ENCODE assay signal across 2 cellular contexts in the genomic region with DNA sequence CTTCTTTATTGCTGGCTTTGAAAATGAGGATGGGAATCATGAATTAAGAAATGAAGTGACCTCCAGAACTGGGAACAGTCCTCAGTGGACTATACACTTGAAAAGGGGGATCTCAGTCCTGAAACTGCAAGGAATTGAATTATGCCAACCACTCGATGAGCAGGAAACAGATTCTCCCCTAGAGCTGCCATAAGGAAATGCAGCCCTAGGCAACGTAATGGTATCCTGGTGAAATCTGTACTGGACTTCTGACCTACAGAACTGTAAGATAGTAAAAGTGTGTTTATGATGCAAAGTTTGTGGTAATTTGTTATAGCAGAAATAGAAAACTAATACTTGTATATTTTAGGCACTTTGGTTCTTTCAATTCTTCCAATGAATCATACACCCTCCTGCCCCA.
TF ChIP-seq lines count a peak whose summit lies in the region.

No MANE protein-coding gene starts in this region.

TF ChIP-seq in HepG2, 621 proteins besides CTCF, POLR2A, EP300 and RAD21 (continued from another document):
- no peak for TF ChIP-seq SCMH1 (CRISPR knock-in tag; IDR thresholded peaks at IDR 0.05; ENCODE audit: borderline replicate concordance)
- no peak for TF ChIP-seq DPF2 (CRISPR knock-in tag; IDR thresholded peaks at IDR 0.05; ENCODE audit: borderline replicate concordance, low read depth)
- TF ChIP-seq, protein P1, sequence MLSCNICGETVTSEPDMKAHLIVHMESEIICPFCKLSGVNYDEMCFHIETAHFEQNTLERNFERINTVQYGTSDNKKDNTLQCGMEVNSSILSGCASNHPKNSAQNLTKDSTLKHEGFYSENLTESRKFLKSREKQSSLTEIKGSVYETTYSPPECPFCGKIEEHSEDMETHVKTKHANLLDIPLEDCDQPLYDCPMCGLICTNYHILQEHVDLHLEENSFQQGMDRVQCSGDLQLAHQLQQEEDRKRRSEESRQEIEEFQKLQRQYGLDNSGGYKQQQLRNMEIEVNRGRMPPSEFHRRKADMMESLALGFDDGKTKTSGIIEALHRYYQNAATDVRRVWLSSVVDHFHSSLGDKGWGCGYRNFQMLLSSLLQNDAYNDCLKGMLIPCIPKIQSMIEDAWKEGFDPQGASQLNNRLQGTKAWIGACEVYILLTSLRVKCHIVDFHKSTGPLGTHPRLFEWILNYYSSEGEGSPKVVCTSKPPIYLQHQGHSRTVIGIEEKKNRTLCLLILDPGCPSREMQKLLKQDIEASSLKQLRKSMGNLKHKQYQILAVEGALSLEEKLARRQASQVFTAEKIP (CRISPR knock-in tag; IDR thresholded peaks at IDR 0.05; ENCODE audit: borderline replicate concordance) = no peak
- TF ChIP-seq ZNF501 (CRISPR knock-in tag; IDR thresholded peaks at IDR 0.05) = no peak
- TF ChIP-seq RNF2 (conservative IDR thresholded peaks at IDR 0.05; ENCODE audit: low read depth) = no peak
- TF ChIP-seq PLRG1 (conservative IDR thresholded peaks at IDR 0.05) = no peak
- no peak for TF ChIP-seq HOXA3 (CRISPR knock-in tag; IDR thresholded peaks at IDR 0.05)
- TF ChIP-seq ZNF274 (CRISPR knock-in tag; IDR thresholded peaks at IDR 0.05) = no peak
- TF ChIP-seq GATAD1 (CRISPR knock-in tag; IDR thresholded peaks at IDR 0.05) = no peak
- TF ChIP-seq HCFC1 (IDR thresholded peaks at IDR 0.05; ENCODE audit: low read depth, low read length) = no peak
- TF ChIP-seq, protein P2, sequence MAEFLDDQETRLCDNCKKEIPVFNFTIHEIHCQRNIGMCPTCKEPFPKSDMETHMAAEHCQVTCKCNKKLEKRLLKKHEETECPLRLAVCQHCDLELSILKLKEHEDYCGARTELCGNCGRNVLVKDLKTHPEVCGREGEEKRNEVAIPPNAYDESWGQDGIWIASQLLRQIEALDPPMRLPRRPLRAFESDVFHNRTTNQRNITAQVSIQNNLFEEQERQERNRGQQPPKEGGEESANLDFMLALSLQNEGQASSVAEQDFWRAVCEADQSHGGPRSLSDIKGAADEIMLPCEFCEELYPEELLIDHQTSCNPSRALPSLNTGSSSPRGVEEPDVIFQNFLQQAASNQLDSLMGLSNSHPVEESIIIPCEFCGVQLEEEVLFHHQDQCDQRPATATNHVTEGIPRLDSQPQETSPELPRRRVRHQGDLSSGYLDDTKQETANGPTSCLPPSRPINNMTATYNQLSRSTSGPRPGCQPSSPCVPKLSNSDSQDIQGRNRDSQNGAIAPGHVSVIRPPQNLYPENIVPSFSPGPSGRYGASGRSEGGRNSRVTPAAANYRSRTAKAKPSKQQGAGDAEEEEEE (CRISPR knock-in tag; IDR thresholded peaks at IDR 0.05; ENCODE audit: borderline replicate concordance) = no peak
- no peak for TF ChIP-seq YEATS2 (CRISPR knock-in tag; IDR thresholded peaks at IDR 0.05; ENCODE audit: borderline replicate concordance)
- no peak for TF ChIP-seq FIP1L1 (IDR thresholded peaks at IDR 0.05; ENCODE audit: borderline replicate concordance, insufficient read depth, low read depth, low read length)
- no peak for TF ChIP-seq ZSCAN29 (CRISPR knock-in tag; conservative IDR thresholded peaks at IDR 0.05)

TF ChIP-seq in SK-N-SH, 30 proteins besides CTCF, POLR2A, EP300 and RAD21 (continued from another document):
- TF ChIP-seq SMC3 (IDR thresholded peaks at IDR 0.05; ENCODE audit: low read depth, low read length) = no peak
- TF ChIP-seq TEAD4 (IDR thresholded peaks at IDR 0.05; ENCODE audit: borderline replicate concordance, insufficient read depth) = no peak
- no peak for TF ChIP-seq MEF2A (IDR thresholded peaks at IDR 0.05; ENCODE audit: borderline replicate concordance, low read depth)
- no peak for TF ChIP-seq ELF1 (IDR thresholded peaks at IDR 0.05)
- TF ChIP-seq TCF12 (IDR thresholded peaks at IDR 0.05) = no peak
- TF ChIP-seq SIN3A (IDR thresholded peaks at IDR 0.05; ENCODE audit: borderline replicate concordance, low read depth, low read length) = no peak
- TF ChIP-seq FOSL2 (IDR thresholded peaks at IDR 0.05; ENCODE audit: borderline replicate concordance, low read depth) = no peak
